23 cellular contexts compared by ENCODE assay signal in the genomic region with DNA sequence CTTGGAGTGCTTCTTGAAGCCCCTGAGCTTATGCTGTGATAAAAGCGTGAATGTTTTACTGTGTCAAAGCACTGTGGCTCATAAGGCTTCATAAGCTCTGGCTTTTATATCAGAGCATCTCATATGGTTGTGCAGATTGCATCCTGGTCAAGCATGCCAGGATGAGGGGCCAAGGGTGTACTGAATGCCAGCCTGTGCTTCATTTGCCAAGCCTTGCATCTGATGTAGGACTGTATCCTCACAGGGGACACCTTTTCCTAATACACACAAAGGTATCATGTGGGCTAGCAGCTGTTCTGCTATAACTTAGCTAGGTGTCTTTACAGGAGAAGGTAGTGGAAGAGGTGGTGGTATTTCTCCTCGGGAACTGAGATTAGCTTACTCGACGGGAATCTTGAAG.
A peak's percentile ranks its signal among the peaks of the same experiment; 100 is the strongest.
DNase-seq lines count a peak whose midpoint lies in the region; ATAC-seq lines count a peak whose summit lies in the region.
"Had no signal": no experiment of that assay in that cellular context is flagged by ENCODE, and none has a peak within 500 bp of the region (broad histone marks: within the 10 kb centered on the region; RNA-seq: fewer than 3 reads in every experiment).

No MANE protein-coding gene starts in this region.

- H4K20me1 ChIP-seq in BLaER1 (no peaks in the 10 kb centered on the region), Karpas-422 (ENCODE audit: insufficient read depth, low read depth, low read length) (no peaks in the 10 kb centered on the region)

- no peaks in the 10 kb centered on the region for H3K9me2 ChIP-seq in Karpas-422 (replicated peaks; ENCODE audit: insufficient read depth, low read length)

- no peaks in the 10 kb centered on the region for H3K27me3 ChIP-seq in BLaER1
- H3K27me3 ChIP-seq in Karpas-422 (ENCODE audit: low read length), result no peaks in the 10 kb centered on the region
- H3K27me3 ChIP-seq: BE2C had no signal

- in situ Hi-C loops in G401 (cut with HindIII; ENCODE audit: low sequenced_read_pairs), result no loop called here

- H3K4me3 ChIP-seq in BLaER1, result no peak overlapping the region
- peak overlapping the region; percentile 9; the same call in 1 of the 2 replicates for H3K4me3 ChIP-seq in Karpas-422 (ENCODE audit: low read length)
- H3K4me3 ChIP-seq: A549, GM12878, GM23338 had no signal

- no peak for ATAC-seq in HG03457 (IDR thresholded peaks at IDR 0.05; ENCODE audit: unreplicated experiment)
- ATAC-seq in HG02852 (IDR thresholded peaks at IDR 0.05; ENCODE audit: unreplicated experiment), result no peak
- no peak for ATAC-seq in HG03097 (IDR thresholded peaks at IDR 0.05; ENCODE audit: low FRiP score, unreplicated experiment)
- ATAC-seq: A549; CD8-positive, alpha-beta T cell; GM12878; GM23338; HCT116 had no signal

- DNase-seq in G401 (ENCODE audit: low spot score) (peak; percentile 82), Karpas-422 (peak; percentile 70), cerebellum (ENCODE audit: low spot score) (peak; percentile 64)
- DNase-seq: 8988T; ACHN; AML-193; BE2C; Caco-2; CD4-positive, CD25-positive, alpha-beta regulatory T cell; CD8-positive, alpha-beta T cell; DMS153; DND-41; GDM1; H9 had no signal

- no peaks in the 10 kb centered on the region for H3K79me2 ChIP-seq in Karpas-422 (ENCODE audit: low read length)

- no peak overlapping the region for H2AFZ ChIP-seq in Karpas-422 (ENCODE audit: low read length)
- H2AFZ ChIP-seq: GM23338 had no signal

- H3K9ac ChIP-seq in BLaER1 (no peak overlapping the region), Karpas-422 (ENCODE audit: low read length) (peak overlapping the region; percentile 73)

- peaks cover 34% of the 10 kb centered on the region for H3K4me1 ChIP-seq in BLaER1
- peaks cover 85% of the 10 kb centered on the region for H3K4me1 ChIP-seq in Karpas-422 (ENCODE audit: low read length)
- H3K4me1 ChIP-seq: A549, BE2C, Caco-2 had no signal

- H3K9me3 ChIP-seq in BLaER1 (no peaks in the 10 kb centered on the region), Karpas-422 (ENCODE audit: low read length) (no peaks in the 10 kb centered on the region)
- H3K9me3 ChIP-seq: A549, BE2C, Caco-2 had no signal

- peak overlapping the region; percentile 4; the same call in 1 of the 2 replicates for H3K27ac ChIP-seq in BLaER1
- peak overlapping the region; percentile 97 for H3K27ac ChIP-seq in Karpas-422 (ENCODE audit: low read length)
- H3K27ac ChIP-seq: A549, C4-2B had no signal

- H3K36me3 ChIP-seq in BLaER1, result no peaks in the 10 kb centered on the region
- H3K36me3 ChIP-seq in Karpas-422 (ENCODE audit: insufficient read depth, low read length), result no peaks in the 10 kb centered on the region
- H3K36me3 ChIP-seq: BE2C had no signal

- H3K4me2 ChIP-seq in BLaER1, result peak overlapping the region; percentile 69
- peak overlapping the region; percentile 57 for H3K4me2 ChIP-seq in Karpas-422 (ENCODE audit: low read depth, low read length, poor library complexity, severe bottlenecking)
- H3K4me2 ChIP-seq: A549, GM23338 had no signal
